In genomic region chr11:92154611-92155010, GRCh38 we compare ENCODE assay signal across 22 cellular contexts.
"Had no signal": no experiment of that assay in that cellular context is flagged by ENCODE, and none has a peak within 500 bp of the region (broad histone marks: within the 10 kb centered on the region; RNA-seq: fewer than 3 reads in every experiment).

No MANE protein-coding gene starts in this region.

- DNase-seq: activated CD4-positive, alpha-beta T cell treated with anti-CD3 and anti-CD28 coated beads for 48 hours; activated CD4-positive, alpha-beta T cell treated with anti-CD3 and anti-CD28 coated beads, Interleukin-2, amount 50 U/mL, for 4 hours; activated CD4-positive, CD25-positive, alpha-beta regulatory T cell treated with anti-CD3 and anti-CD28 coated beads, Interleukin-2, amount 50 U/mL, for 72 hours; activated CD8-positive, alpha-beta memory T cell treated with anti-CD3 and anti-CD28 coated beads, Interleukin-2, amount 10 ng/mL, durations not matched to agents 7 days and 5 days; activated effector memory CD4-positive, alpha-beta T cell treated with Interleukin-2 at 50 U/mL for 16 hours; activated naive CD4-positive, alpha-beta T cell; activated T-cell treated with anti-CD3 and anti-CD28 coated beads, Interleukin-2, amount 50 U/mL, for 24 hours; aorta; KG1; NCI-H1092; NCI-H1417 treated with DMSO at 0.1 percent for 48 hours; NCI-H1694; NCI-H2029 treated with DMSO at 0.1 percent for 48 hours; NCI-H345; NCI-H510A; NCI-H526 treated with DMSO at 0.1 percent for 48 hours; NCI-H82; NK-92 treated with Interleukin-12 subunit alpha and Interleukin-12 subunit beta, amount 100 ng/mL, for 24 hours; OCI-M1; SHP77 had no signal

- H3K9me3 ChIP-seq: SJSA1 had no signal

- H3K27ac ChIP-seq: SJSA1 had no signal

- H3K4me3 ChIP-seq: SJSA1 had no signal

- H3K27me3 ChIP-seq: SJSA1 had no signal

- H3K36me3 ChIP-seq: SJSA1 had no signal

- ATAC-seq: activated CD8-positive, alpha-beta memory T cell treated with anti-CD3 and anti-CD28 coated beads, Interleukin-2, amount 10 ng/mL, durations not matched to agents 7 days and 5 days; SK-N-SH treated with all-trans-retinoic acid at 6 μM for 48 hours had no signal

- H3K4me1 ChIP-seq: SJSA1 had no signal
